ENCODE assay signal across 14 cellular contexts in genomic region chr17:82120148-82120547, GRCh38. TPM values are rescaled to one million over a fixed set of nuclear protein-coding genes. Genes with fewer than 3 reads are reported as not detected.
DNase-seq lines count a peak whose midpoint lies in the region; ATAC-seq and TF ChIP-seq lines count a peak whose summit lies in the region.
"Had no signal": no experiment of that assay in that cellular context is flagged by ENCODE, and none has a peak within 500 bp of the region (broad histone marks: within the 10 kb centered on the region; RNA-seq: fewer than 3 reads in every experiment).

No MANE protein-coding gene starts in this region.

- peak in 1 of 7 experiments; percentile 76 for DNase-seq in CD8-positive, alpha-beta T cell
- DNase-seq in M059J (ENCODE audit: low read depth) (peak; percentile 34), inferior parietal cortex (ENCODE audit: extremely low spot score) (peak; percentile 12), amniotic stem cell (lab: John Stamatoyannopoulos, UW) (no peak)
- peak; percentile 49 for DNase-seq in activated naive CD4-positive, alpha-beta T cell treated with anti-CD3 and anti-CD28 coated beads, Interleukin-2, amount 50 U/mL, for 16 hours
- DNase-seq in natural killer cell treated with Interleukin-12 subunit alpha and Interleukin-12 subunit beta and Interleukin-15 and Interleukin-18, amount 100 ng/mL, for 72 hours (ENCODE audit: low spot score) = no peak
- DNase-seq: Calu3, glutamatergic neuron, left ventricle myocardium superior, NCI-H2029, T-helper 2 cell had no signal

- peak overlapping the region; percentile 87 for H3K27ac Mint-ChIP-seq in CD8-positive, alpha-beta T cell
- no peak overlapping the region for H3K27ac Mint-ChIP-seq in natural killer cell treated with Interleukin-12 subunit alpha and Interleukin-12 subunit beta and Interleukin-15 and Interleukin-18, amount 100 ng/mL, for 72 hours
- H3K27ac Mint-ChIP-seq: activated T-helper 2 cell treated with anti-CD3 and anti-CD28 coated beads, Interferon-gamma antibody, Interleukin-2, Interleukin-4, amounts not matched to agents 10 μg/mL and 5 μg/mL and 100 μg/mL, durations not matched to agents 14 hours and 24 hours and 36 hours had no signal

- no peaks in the 10 kb centered on the region for H3K27me3 Mint-ChIP-seq in CD8-positive, alpha-beta T cell (ENCODE audit: low read depth)
- no peaks in the 10 kb centered on the region for H3K27me3 Mint-ChIP-seq in natural killer cell treated with Interleukin-12 subunit alpha and Interleukin-12 subunit beta and Interleukin-15 and Interleukin-18, amount 100 ng/mL, for 72 hours

- H3K9me3 ChIP-seq in CD8-positive, alpha-beta T cell (ENCODE audit: low read length) = no peaks in the 10 kb centered on the region

- no peaks in the 10 kb centered on the region for H3K36me3 ChIP-seq in CD8-positive, alpha-beta T cell (ENCODE audit: insufficient read depth, low read length)

- peak overlapping the region; percentile 56 for H3K4me3 Mint-ChIP-seq in CD8-positive, alpha-beta T cell
- no peak overlapping the region for H3K4me3 Mint-ChIP-seq in natural killer cell treated with Interleukin-12 subunit alpha and Interleukin-12 subunit beta and Interleukin-15 and Interleukin-18, amount 100 ng/mL, for 72 hours

- H3K27ac ChIP-seq in CD8-positive, alpha-beta T cell (ENCODE audit: low read depth, low read length) = no peak overlapping the region
- H3K27ac ChIP-seq: coronary artery had no signal

- H3K27me3 ChIP-seq in CD8-positive, alpha-beta T cell (ENCODE audit: insufficient read depth, low read length) = no peaks in the 10 kb centered on the region

- H3K4me1 ChIP-seq in CD8-positive, alpha-beta T cell (ENCODE audit: insufficient read depth, low read length) = peaks cover 58% of the 10 kb centered on the region

- peak; percentile 33 for TF ChIP-seq CTCF in CD8-positive, alpha-beta T cell (IDR thresholded peaks at IDR 0.05)

- POLR2A ChIA-PET in CD8-positive, alpha-beta T cell (lab: Charles Lee) = interaction anchor here (0.8 to 1.5 kb wide), 4 partner anchors 10 to 81 kb away, joined by 3 to 8 read pairs (median 4); partner anchors contain the start of gene FASN

- intact Hi-C loops in CD8-positive, alpha-beta T cell (cut with DNase I, micrococcal nuclease) = loop anchor here (1.0 kb wide), 2 partner anchors 14 to 34 kb away; no protein-coding TSS in a partner anchor

- ATAC-seq in CD8-positive, alpha-beta T cell = peak; percentile 88
- ATAC-seq in GM21825 (IDR thresholded peaks at IDR 0.05; ENCODE audit: unreplicated experiment) = no peak
- no peak for ATAC-seq in natural killer cell treated with Interleukin-12 subunit alpha and Interleukin-12 subunit beta and Interleukin-15 and Interleukin-18, amount 100 ng/mL, for 72 hours
- ATAC-seq: left ventricle myocardium superior had no signal

- H3K4me3 ChIP-seq in CD8-positive, alpha-beta T cell (ENCODE audit: low read depth, low read length) = no peak overlapping the region
- H3K4me3 ChIP-seq: coronary artery had no signal

- H3K36me3 Mint-ChIP-seq in CD8-positive, alpha-beta T cell = peaks cover 25% of the 10 kb centered on the region
- no peaks in the 10 kb centered on the region for H3K36me3 Mint-ChIP-seq in natural killer cell treated with Interleukin-12 subunit alpha and Interleukin-12 subunit beta and Interleukin-15 and Interleukin-18, amount 100 ng/mL, for 72 hours

- H3K9me3 Mint-ChIP-seq in CD8-positive, alpha-beta T cell = no peaks in the 10 kb centered on the region
- H3K9me3 Mint-ChIP-seq in natural killer cell treated with Interleukin-12 subunit alpha and Interleukin-12 subunit beta and Interleukin-15 and Interleukin-18, amount 100 ng/mL, for 72 hours = no peaks in the 10 kb centered on the region
- H3K9me3 Mint-ChIP-seq: activated T-helper 2 cell treated with anti-CD3 and anti-CD28 coated beads, Interferon-gamma antibody, Interleukin-2, Interleukin-4, amounts not matched to agents 10 μg/mL and 5 μg/mL and 100 μg/mL, durations not matched to agents 14 hours and 24 hours and 36 hours had no signal

- H3K4me1 Mint-ChIP-seq in CD8-positive, alpha-beta T cell (ENCODE audit: low read depth) = peaks cover 59% of the 10 kb centered on the region
- no peaks in the 10 kb centered on the region for H3K4me1 Mint-ChIP-seq in natural killer cell treated with Interleukin-12 subunit alpha and Interleukin-12 subunit beta and Interleukin-15 and Interleukin-18, amount 100 ng/mL, for 72 hours (ENCODE audit: low read depth in 2 of 2)

- CTCF ChIA-PET in CD8-positive, alpha-beta T cell (lab: Charles Lee) = interaction anchor here (0.7 to 3.8 kb wide), 8 partner anchors 13 to 99 kb away, joined by 3 to 34 read pairs (median 4); partner anchors contain the start of gene DCXR

RNA-seq across cellular contexts. Expression of gene FASN, which starts 22.1 kb away (rescaled TPM):
- 100 to 1,000 TPM; 245 to 263 TPM for total RNA-seq in CD8-positive, alpha-beta T cell
- total RNA-seq in M059J (2014; rRNA removed; shearing (Covaris generic)) = 50.8 and 90.9 TPM in 2 replicates
- 100 to 1,000 TPM; 195 to 451 TPM for total RNA-seq in natural killer cell treated with Interleukin-12 subunit alpha and Interleukin-12 subunit beta and Interleukin-15 and Interleukin-18, amount 100 ng/mL, for 72 hours

RNA-seq across cellular contexts. Expression of gene DUS1L, which starts 54.5 kb away (rescaled TPM):
- 100 to 1,000 TPM; 159 to 174 TPM for total RNA-seq in CD8-positive, alpha-beta T cell
- total RNA-seq in M059J (2014; rRNA removed; shearing (Covaris generic)) = 50.9 and 72.4 TPM in 2 replicates
- 100 to 1,000 TPM; 125 to 196 TPM for total RNA-seq in natural killer cell treated with Interleukin-12 subunit alpha and Interleukin-12 subunit beta and Interleukin-15 and Interleukin-18, amount 100 ng/mL, for 72 hours

Comparison
In these comparisons a context has a peak if more than half of its experiments do, and no peak if none do; other contexts are left out.
1. DNase-seq: peak in M059J (single experiment), activated naive CD4-positive, alpha-beta T cell treated with anti-CD3 and anti-CD28 coated beads, Interleukin-2, amount 50 U/mL, for 16 hours (single experiment) and inferior parietal cortex (single experiment); none in amniotic stem cell (single experiment) and natural killer cell treated with Interleukin-12 subunit alpha and Interleukin-12 subunit beta and Interleukin-15 and Interleukin-18, amount 100 ng/mL, for 72 hours (single experiment).